In genomic region chr18:63365909-63366269, GRCh38 we compare ENCODE assay signal across 7 cellular contexts. TPM values are rescaled to one million over a fixed set of nuclear protein-coding genes. Genes with fewer than 3 reads are reported as not detected.
A peak's percentile ranks its signal among the peaks of the same experiment; 100 is the strongest.
DNase-seq lines count a peak whose midpoint lies in the region; ATAC-seq and TF ChIP-seq lines count a peak whose summit lies in the region.

No MANE protein-coding gene starts in this region.

- H3K4me1 ChIP-seq in right lobe of liver, result peaks cover 0 to 18% (median 0%) of the 10 kb centered on the region in 4 donors
- H3K4me1 ChIP-seq in tibial nerve, result peaks cover 0 to 38% (median 9%) of the 10 kb centered on the region in 4 donors

- DNase-seq in GM10266 (ENCODE audit: extremely low spot score), result peak; percentile 13
- DNase-seq in astrocyte of the spinal cord (ENCODE audit: low read depth, low spot score), result no peak
- no peak for DNase-seq in right lobe of liver
- no peak for DNase-seq in tibial nerve (ENCODE audit: low spot score in 2 of 2)
- DNase-seq in NCI-H128 (lab: John Stamatoyannopoulos, UW; ENCODE audit: unreplicated experiment), result no peak

- H3K27ac ChIP-seq in right lobe of liver (peak overlapping the region; percentile 89 to 97 (median 94)), tibial nerve (peak overlapping the region; percentile 92 to 98 (median 96))

- peaks cover 10 to 32% (median 24%) of the 10 kb centered on the region in 3 donors for H3K4me1 Mint-ChIP-seq in IgD-negative memory B cell

- H3K27ac Mint-ChIP-seq in IgD-negative memory B cell, result peak overlapping the region; percentile 89 to 94 (median 91)

- TF ChIP-seq POLR2A in right lobe of liver (IDR thresholded peaks at IDR 0.05) (no peak), tibial nerve (IDR thresholded peaks at IDR 0.05) (no peak)

- 1% methylated on average over 14 of the region's 14 CpGs for WGBS in right lobe of liver (ENCODE audit: insufficient coverage, low coverage, low lambda C conversion rate, missing lambda C conversion rate)
- 0 to 3% methylated on average over 14 of the region's 14 CpGs for WGBS in tibial nerve, 2 donors

- H3K36me3 ChIP-seq in right lobe of liver (peaks cover 0 to 11% (median 6%) of the 10 kb centered on the region in 4 donors), tibial nerve (peaks cover 0 to 20% (median 0%) of the 10 kb centered on the region in 3 donors)

- H3K27me3 ChIP-seq in right lobe of liver (no peaks in the 10 kb centered on the region), tibial nerve (no peaks in the 10 kb centered on the region)

- H3K4me3 ChIP-seq in astrocyte of the spinal cord (ENCODE audit: low read depth, low read length), result peak overlapping the region; percentile 74
- H3K4me3 ChIP-seq in right lobe of liver, result peak overlapping the region; percentile 85 to 90 (median 90)
- H3K4me3 ChIP-seq in tibial nerve, result peak overlapping the region; percentile 60 to 99 (median 93)

- in situ Hi-C loops in astrocyte of the spinal cord (cut with HindIII; ENCODE audit: low sequenced_read_pairs), result no loop called here

- intact Hi-C loops in right lobe of liver (cut with DNase I), result loop anchor here in 1 of 2 donors (10.0 kb wide), 1 partner anchor 59 kb away; the partner anchor contains the start of gene VPS4B

- TF ChIP-seq CTCF in GM10266 (IDR thresholded peaks at IDR 0.05; ENCODE audit: control insufficient read depth, insufficient read depth, low read depth, missing control alignments) (no peak), astrocyte of the spinal cord (IDR thresholded peaks at IDR 0.05; ENCODE audit: low read depth, low read length) (no peak), right lobe of liver (IDR thresholded peaks at IDR 0.05) (no peak), tibial nerve (IDR thresholded peaks at IDR 0.05) (no peak)

- no peaks in the 10 kb centered on the region for H3K27me3 Mint-ChIP-seq in IgD-negative memory B cell

- H3K9me3 ChIP-seq in right lobe of liver, result no peaks in the 10 kb centered on the region
- H3K9me3 ChIP-seq in tibial nerve, result no peaks in the 10 kb centered on the region

- peaks cover 0 to 6% (median 0%) of the 10 kb centered on the region in 3 donors for H3K9me3 Mint-ChIP-seq in IgD-negative memory B cell

- ATAC-seq in right lobe of liver, result no peak
- no peak for ATAC-seq in HG03565 (IDR thresholded peaks at IDR 0.05; ENCODE audit: unreplicated experiment)

- peak overlapping the region; percentile 91 to 99 (median 95) for H3K4me3 Mint-ChIP-seq in IgD-negative memory B cell

- H3K36me3 Mint-ChIP-seq in IgD-negative memory B cell, result peaks cover 3% of the 10 kb centered on the region

- TF ChIP-seq EP300 in tibial nerve (IDR thresholded peaks at IDR 0.05), result no peak

RNA-seq across cellular contexts. Expression of gene KDSR, which starts 1.1 kb away (rescaled TPM):
- 40.2 TPM for polyA plus RNA-seq in IgD-negative memory B cell
- total RNA-seq in right lobe of liver (10 to 100 TPM; 32.3 to 67.1 (median 56.1) TPM), tibial nerve (10 to 100 TPM; 44.1 to 62.4 (median 54.8) TPM)

RNA-seq across cellular contexts. Expression of gene BCL2, which starts 46.3 kb away (rescaled TPM):
- polyA plus RNA-seq in IgD-negative memory B cell, result 36.2 TPM
- total RNA-seq in right lobe of liver (1 to 10 TPM in 5 of 6 experiments, under 1 TPM in 1; 0.73 to 4.7 (median 2.7) TPM), tibial nerve (10 to 100 TPM; 54.7 to 79.1 (median 67.0) TPM)

RNA-seq across cellular contexts. Expression of gene VPS4B, which starts 56.4 kb away (rescaled TPM):
- polyA plus RNA-seq in IgD-negative memory B cell, result 66.0 TPM
- total RNA-seq in right lobe of liver, result 10 to 100 TPM; 18.3 to 30.4 (median 22.3) TPM
- 10 to 100 TPM; 33.4 to 43.2 (median 36.2) TPM for total RNA-seq in tibial nerve

Comparison
In these comparisons a context has a peak if more than half of its experiments do, and no peak if none do; other contexts are left out.
1. RNA of gene BCL2, which starts 46.3 kb away (total RNA-seq): 54.7 to 79.1 TPM in tibial nerve; 0.73 to 4.7 TPM in right lobe of liver; every median in the first group is over 4 times any median in the second.
2. Peak in every context shown above with its lines, with median percentiles within 50 percentile points of each other: H3K4me3 ChIP-seq.